8 cellular contexts compared by ENCODE assay signal in the genomic region with DNA sequence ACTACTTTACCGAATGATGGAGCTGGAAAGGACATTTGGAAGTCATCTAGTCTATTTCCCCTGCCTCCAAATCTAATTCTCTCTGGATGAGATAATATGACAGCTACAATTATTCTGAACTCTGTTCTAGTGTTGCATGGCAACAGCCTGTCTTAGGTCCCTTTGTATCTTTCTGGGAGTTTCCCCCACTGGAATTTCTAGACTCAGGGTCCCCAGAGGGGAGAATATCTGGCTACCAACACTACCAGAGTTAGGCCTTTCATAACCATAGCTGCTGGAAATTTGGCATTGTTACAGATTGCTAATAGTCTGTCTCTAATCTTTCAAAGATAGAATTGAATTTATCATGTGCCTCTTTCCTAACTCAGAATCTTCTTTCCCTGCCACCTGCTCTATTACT. TPM values are rescaled to one million over a fixed set of nuclear protein-coding genes. Genes with fewer than 3 reads are reported as not detected.
DNase-seq lines count a peak whose midpoint lies in the region; ATAC-seq, FAIRE-seq and TF ChIP-seq lines count a peak whose summit lies in the region.

No MANE protein-coding gene starts in this region.

- intact Hi-C loops in activated T-helper 1 cell treated with anti-CD3 and anti-CD28 coated beads, Interleukin-12 subunit alpha, Interleukin-12 subunit beta, Interleukin-2, Interleukin-4 antibody, amounts not matched to agents 30 ng/mL and 10 ng/mL and 1 ng/mL, durations not matched to agents 14 hours and 24 hours and 36 hours (cut with micrococcal nuclease), result loop anchor here (5.0 kb wide), 1 partner anchor 140 kb away; the partner anchor contains the start of gene LAS1L

- peak overlapping the region; percentile 89 for H3K4me3 Mint-ChIP-seq in activated CD8-positive, alpha-beta memory T cell treated with anti-CD3 and anti-CD28 coated beads, Interleukin-2, amount 10 ng/mL, durations not matched to agents 7 days and 5 days
- H3K4me3 Mint-ChIP-seq in activated T-helper 1 cell treated with anti-CD3 and anti-CD28 coated beads, Interleukin-12 subunit alpha, Interleukin-12 subunit beta, Interleukin-2, Interleukin-4 antibody, amounts not matched to agents 30 ng/mL and 10 ng/mL and 1 ng/mL, durations not matched to agents 14 hours and 24 hours and 36 hours, result peak overlapping the region; percentile 98
- H3K4me3 Mint-ChIP-seq in immature natural killer cell, result peak overlapping the region; percentile 86 to 97 (median 87)

- WGBS in thymus, result 88% methylated on average over 1 of the region's 1 CpG
- 29 to 50% (median 36%) methylated on average over 1 of the region's 1 CpG for WGBS in small intestine, 3 donors

- CTCF ChIA-PET in activated CD8-positive, alpha-beta memory T cell treated with anti-CD3 and anti-CD28 coated beads, Interleukin-2, amount 10 ng/mL, durations not matched to agents 7 days and 5 days (lab: Charles Lee), result interaction anchor here (0.8 to 1.8 kb wide), 3 partner anchors 33 to 72 kb away, joined by 3 to 4 read pairs (median 3); no protein-coding TSS in a partner anchor

- no peaks in the 10 kb centered on the region for H3K36me3 ChIP-seq in thymus (ENCODE audit: control insufficient read depth, insufficient read depth)
- no peaks in the 10 kb centered on the region for H3K36me3 ChIP-seq in small intestine (ENCODE audit: control insufficient read depth in 2 of 2, insufficient read depth in 2 of 2, low read length in 2 of 2)

- H3K27me3 Mint-ChIP-seq in activated CD8-positive, alpha-beta memory T cell treated with anti-CD3 and anti-CD28 coated beads, Interleukin-2, amount 10 ng/mL, durations not matched to agents 7 days and 5 days, result no peaks in the 10 kb centered on the region
- no peaks in the 10 kb centered on the region for H3K27me3 Mint-ChIP-seq in activated T-helper 1 cell treated with anti-CD3 and anti-CD28 coated beads, Interleukin-12 subunit alpha, Interleukin-12 subunit beta, Interleukin-2, Interleukin-4 antibody, amounts not matched to agents 30 ng/mL and 10 ng/mL and 1 ng/mL, durations not matched to agents 14 hours and 24 hours and 36 hours (ENCODE audit: insufficient read depth)
- peaks cover 4 to 6% (median 4%) of the 10 kb centered on the region in 3 donors for H3K27me3 Mint-ChIP-seq in immature natural killer cell (ENCODE audit: low read depth in 3 of 3)

- no peaks in the 10 kb centered on the region for H3K27me3 ChIP-seq in thymus (ENCODE audit: control insufficient read depth, insufficient read depth)
- H3K27me3 ChIP-seq in small intestine (ENCODE audit: control insufficient read depth in 2 of 2, insufficient read depth in 2 of 2, low read length in 2 of 2), result no peaks in the 10 kb centered on the region

- H3K27ac ChIP-seq in thymus (ENCODE audit: low read depth) (peak overlapping the region; percentile 18), small intestine (ENCODE audit: low read depth in 1 of 2, low read length in 1 of 2) (peak overlapping the region in 1 of 2 donors; percentile 54)

- peaks cover 72% of the 10 kb centered on the region for H3K36me3 Mint-ChIP-seq in activated CD8-positive, alpha-beta memory T cell treated with anti-CD3 and anti-CD28 coated beads, Interleukin-2, amount 10 ng/mL, durations not matched to agents 7 days and 5 days
- H3K36me3 Mint-ChIP-seq in activated T-helper 1 cell treated with anti-CD3 and anti-CD28 coated beads, Interleukin-12 subunit alpha, Interleukin-12 subunit beta, Interleukin-2, Interleukin-4 antibody, amounts not matched to agents 30 ng/mL and 10 ng/mL and 1 ng/mL, durations not matched to agents 14 hours and 24 hours and 36 hours (ENCODE audit: low read depth), result peaks cover 61% of the 10 kb centered on the region
- peaks cover 7 to 25% (median 11%) of the 10 kb centered on the region in 3 donors for H3K36me3 Mint-ChIP-seq in immature natural killer cell

- H3K27ac Mint-ChIP-seq in activated CD8-positive, alpha-beta memory T cell treated with anti-CD3 and anti-CD28 coated beads, Interleukin-2, amount 10 ng/mL, durations not matched to agents 7 days and 5 days, result peak overlapping the region; percentile 84
- H3K27ac Mint-ChIP-seq in activated T-helper 1 cell treated with anti-CD3 and anti-CD28 coated beads, Interleukin-12 subunit alpha, Interleukin-12 subunit beta, Interleukin-2, Interleukin-4 antibody, amounts not matched to agents 30 ng/mL and 10 ng/mL and 1 ng/mL, durations not matched to agents 14 hours and 24 hours and 36 hours, result peak overlapping the region; percentile 89
- H3K27ac Mint-ChIP-seq in immature natural killer cell, result peak overlapping the region; percentile 84 to 93 (median 90)

- no peaks in the 10 kb centered on the region for H3K4me1 ChIP-seq in thymus (ENCODE audit: control insufficient read depth, insufficient read depth, low read length)
- H3K4me1 ChIP-seq in small intestine (ENCODE audit: control insufficient read depth in 2 of 2, insufficient read depth in 1 of 2, low read depth in 1 of 2, low read length in 1 of 2), result peaks cover 0 to 8% of the 10 kb centered on the region in 2 donors

- no peak for TF ChIP-seq POLR2A in erythroblast (IDR thresholded peaks at IDR 0.05; ENCODE audit: low read length)

- no peaks in the 10 kb centered on the region for H3K9me3 Mint-ChIP-seq in activated CD8-positive, alpha-beta memory T cell treated with anti-CD3 and anti-CD28 coated beads, Interleukin-2, amount 10 ng/mL, durations not matched to agents 7 days and 5 days (ENCODE audit: low read depth)
- H3K9me3 Mint-ChIP-seq in activated T-helper 1 cell treated with anti-CD3 and anti-CD28 coated beads, Interleukin-12 subunit alpha, Interleukin-12 subunit beta, Interleukin-2, Interleukin-4 antibody, amounts not matched to agents 30 ng/mL and 10 ng/mL and 1 ng/mL, durations not matched to agents 14 hours and 24 hours and 36 hours, result no peaks in the 10 kb centered on the region
- H3K9me3 Mint-ChIP-seq in immature natural killer cell, result no peaks in the 10 kb centered on the region

- H3K4me1 Mint-ChIP-seq in activated CD8-positive, alpha-beta memory T cell treated with anti-CD3 and anti-CD28 coated beads, Interleukin-2, amount 10 ng/mL, durations not matched to agents 7 days and 5 days, result peaks cover 53% of the 10 kb centered on the region
- peaks cover 70% of the 10 kb centered on the region for H3K4me1 Mint-ChIP-seq in activated T-helper 1 cell treated with anti-CD3 and anti-CD28 coated beads, Interleukin-12 subunit alpha, Interleukin-12 subunit beta, Interleukin-2, Interleukin-4 antibody, amounts not matched to agents 30 ng/mL and 10 ng/mL and 1 ng/mL, durations not matched to agents 14 hours and 24 hours and 36 hours (ENCODE audit: low read depth)
- peaks cover 73 to 87% of the 10 kb centered on the region in 2 donors for H3K4me1 Mint-ChIP-seq in immature natural killer cell

- no peak for ATAC-seq in activated CD8-positive, alpha-beta memory T cell treated with anti-CD3 and anti-CD28 coated beads, Interleukin-2, amount 10 ng/mL, durations not matched to agents 7 days and 5 days
- ATAC-seq in HG02938 (IDR thresholded peaks at IDR 0.05; ENCODE audit: unreplicated experiment), result no peak

- H3K4me3 ChIP-seq in thymus (ENCODE audit: low read length) (no peak overlapping the region), small intestine (ENCODE audit: low read depth in 1 of 2, low read length in 2 of 2) (no peak overlapping the region)

- no peak for FAIRE-seq in small intestine (lab: Jason Lieb, UNC)

- no peak for DNase-seq in activated CD8-positive, alpha-beta memory T cell treated with anti-CD3 and anti-CD28 coated beads, Interleukin-2, amount 10 ng/mL, durations not matched to agents 7 days and 5 days
- no peak for DNase-seq in activated CD8-positive, alpha-beta memory T cell treated with anti-CD3 and anti-CD28 coated beads, Interleukin-2, amount 50 U/mL, for 48 hours
- no peak for DNase-seq in activated T-helper 1 cell treated with anti-CD3 and anti-CD28 coated beads, Interleukin-12 subunit alpha, Interleukin-12 subunit beta, Interleukin-2, Interleukin-4 antibody, amounts not matched to agents 30 ng/mL and 10 ng/mL and 1 ng/mL, durations not matched to agents 14 hours and 24 hours and 36 hours (ENCODE audit: low spot score)
- no peak for DNase-seq in immature natural killer cell
- no peak for DNase-seq in small intestine
- DNase-seq in erythroblast (lab: John Stamatoyannopoulos, UW), result no peak

- H3K9me3 ChIP-seq in thymus (ENCODE audit: control insufficient read depth), result no peaks in the 10 kb centered on the region
- H3K9me3 ChIP-seq in small intestine (ENCODE audit: control insufficient read depth, low read depth), result no peaks in the 10 kb centered on the region

RNA-seq across cellular contexts. Expression of gene MSN, which starts 4.5 kb away (rescaled TPM):
- 100 to 1,000 TPM; 489 to 610 TPM for total RNA-seq in activated CD8-positive, alpha-beta memory T cell treated with anti-CD3 and anti-CD28 coated beads, Interleukin-2, amount 10 ng/mL, durations not matched to agents 7 days and 5 days
- total RNA-seq in activated T-helper 1 cell treated with anti-CD3 and anti-CD28 coated beads, Interleukin-12 subunit alpha, Interleukin-12 subunit beta, Interleukin-2, Interleukin-4 antibody, amounts not matched to agents 30 ng/mL and 10 ng/mL and 1 ng/mL, durations not matched to agents 14 hours and 24 hours and 36 hours, result 479 and 484 TPM in 2 replicates
- polyA plus RNA-seq in immature natural killer cell, result 1,000 to 10,000 TPM; 1,039 to 1,577 (median 1,568) TPM
- 160 TPM for polyA plus RNA-seq in thymus
- 10 to 100 TPM; 13.6 to 63.4 (median 46.7) TPM for polyA plus RNA-seq in small intestine
